Comparison of ENCODE assay signal across 26 cellular contexts in the genomic region with DNA sequence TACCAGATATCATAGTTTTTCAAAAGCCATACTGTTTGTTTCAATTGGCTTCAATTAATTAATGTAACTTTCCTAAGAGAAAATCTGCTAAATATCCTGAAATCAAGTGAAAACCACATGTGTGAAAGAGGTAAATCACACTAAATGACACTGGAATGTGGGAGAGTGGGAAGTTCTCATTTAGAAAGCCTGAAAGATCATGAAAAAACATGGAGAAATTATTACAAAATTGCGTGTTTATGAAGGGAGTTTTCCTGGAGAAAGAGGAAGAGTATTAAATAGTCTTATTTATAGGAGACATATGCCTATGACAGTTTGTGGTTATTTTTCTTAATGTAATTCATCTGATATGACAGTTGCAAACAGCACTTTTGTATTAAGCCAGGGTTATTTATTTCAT.
"Had no signal": no experiment of that assay in that cellular context is flagged by ENCODE, and none has a peak within 500 bp of the region (broad histone marks: within the 10 kb centered on the region; RNA-seq: fewer than 3 reads in every experiment).

No MANE protein-coding gene starts in this region.

- H3K4me3 ChIP-seq: coronary artery, dorsolateral prefrontal cortex, gastrocnemius medialis, heart left ventricle had no signal

- ATAC-seq: activated CD4-positive, alpha-beta T cell treated with anti-CD3 and anti-CD28 coated beads for 36 hours; activated CD8-positive, alpha-beta memory T cell treated with anti-CD3 and anti-CD28 coated beads, Interleukin-2, amount 10 ng/mL, durations not matched to agents 7 days and 5 days; activated CD8-positive, alpha-beta T cell treated with anti-CD3 and anti-CD28 coated beads, Interleukin-2, amount 10 ng/mL, durations not matched to agents 7 days and 5 days; esophagus mucosa; foreskin keratinocyte; gastrocnemius medialis; heart left ventricle had no signal

- H3K27ac ChIP-seq: brain microvascular endothelial cell, coronary artery, dorsolateral prefrontal cortex, foreskin keratinocyte, gastrocnemius medialis, heart left ventricle had no signal

- DNase-seq: activated CD4-positive, alpha-beta memory T cell treated with anti-CD3 and anti-CD28 coated beads for 36 hours; activated CD4-positive, alpha-beta T cell treated with anti-CD3 and anti-CD28 coated beads for 36 hours; activated CD4-positive, alpha-beta T cell treated with anti-CD3 and anti-CD28 coated beads, Interleukin-2, amount 10 ng/mL, durations not matched to agents 24 days and 14 days; activated CD4-positive, CD25-positive, alpha-beta regulatory T cell; activated CD4-positive, CD25-positive, alpha-beta regulatory T cell treated with anti-CD3 and anti-CD28 coated beads, Interleukin-2, amount 50 U/mL, for 72 hours; activated CD8-positive, alpha-beta memory T cell treated with anti-CD3 and anti-CD28 coated beads, Interleukin-2, amount 10 ng/mL, durations not matched to agents 7 days and 5 days; activated CD8-positive, alpha-beta memory T cell treated with anti-CD3 and anti-CD28 coated beads, Interleukin-2, amount 50 U/mL, for 4 hours; activated CD8-positive, alpha-beta T cell treated with anti-CD3 and anti-CD28 coated beads, Interleukin-2, amount 10 ng/mL, durations not matched to agents 7 days and 5 days; activated effector memory CD4-positive, alpha-beta T cell treated with anti-CD3 and anti-CD28 coated beads, Interleukin-2, amount 50 U/mL, for 16 hours; activated naive CD4-positive, alpha-beta T cell; activated naive CD4-positive, alpha-beta T cell treated with anti-CD3 and anti-CD28 coated beads, Interleukin-2, amount 50 U/mL, for 16 hours; activated T-cell treated with anti-CD3 and anti-CD28 coated beads, Interleukin-2, amount 50 U/mL, for 1 hour; activated T-cell treated with anti-CD3 and anti-CD28 coated beads, Interleukin-2, amount 50 U/mL, for 48 hours; amniotic stem cell; anterior cingulate cortex; brain microvascular endothelial cell; dorsolateral prefrontal cortex; effector memory CD4-positive, alpha-beta T cell; endodermal cell; foreskin keratinocyte; gastrocnemius medialis; glutamatergic neuron; heart left ventricle; T-helper 2 cell had no signal

- H3K4me1 ChIP-seq: foreskin keratinocyte, gastrocnemius medialis, heart left ventricle had no signal

- H3K9me3 ChIP-seq: gastrocnemius medialis had no signal

- H3K36me3 ChIP-seq: brain microvascular endothelial cell, gastrocnemius medialis, heart left ventricle had no signal

- H3K27me3 ChIP-seq: brain microvascular endothelial cell, dorsolateral prefrontal cortex, gastrocnemius medialis, heart left ventricle had no signal
